Comparison of ENCODE assay signal across 16 cellular contexts in the genomic region with DNA sequence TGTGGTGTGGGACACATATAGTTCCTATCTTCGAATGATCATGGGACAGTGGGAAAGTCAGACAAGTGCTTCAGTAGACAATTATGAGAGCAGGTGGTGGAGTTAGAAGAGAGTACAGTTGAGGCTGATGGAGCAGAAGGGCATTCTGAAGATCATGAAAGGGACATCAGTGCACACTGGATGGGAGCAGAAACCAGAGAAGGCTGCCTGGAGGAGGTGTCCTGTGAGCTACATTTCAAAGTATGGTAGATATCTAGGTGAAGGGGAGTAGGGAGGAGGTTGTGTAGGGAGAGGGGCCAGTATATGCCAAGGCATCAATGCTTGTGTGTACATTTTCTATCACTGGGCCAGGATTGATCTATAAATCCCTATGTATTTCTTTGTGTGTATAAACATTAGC.
DNase-seq lines count a peak whose midpoint lies in the region; ATAC-seq, FAIRE-seq and TF ChIP-seq lines count a peak whose summit lies in the region.
"Had no signal": no experiment of that assay in that cellular context is flagged by ENCODE, and none has a peak within 500 bp of the region (broad histone marks: within the 10 kb centered on the region; RNA-seq: fewer than 3 reads in every experiment).

No MANE protein-coding gene starts in this region.

- TF ChIP-seq POLR2A in K562 (conservative IDR thresholded peaks at IDR 0.05) = no peak

- peak overlapping the region; percentile 0 for H3K27ac Mint-ChIP-seq in activated CD4-positive, alpha-beta T cell treated with anti-CD3 and anti-CD28 coated beads, Interleukin-2, amount 10 ng/mL, durations not matched to agents 24 days and 14 days

- no peak for DNase-seq in activated CD4-positive, alpha-beta T cell treated with anti-CD3 and anti-CD28 coated beads, Interleukin-2, amount 10 ng/mL, durations not matched to agents 24 days and 14 days
- DNase-seq in activated CD4-positive, alpha-beta T cell treated with anti-CD3 and anti-CD28 coated beads for 48 hours = no peak
- no peak for DNase-seq in right atrium auricular region (ENCODE audit: low spot score)
- DNase-seq in left cardiac atrium = no peak
- no peak for DNase-seq in K562 (ENCODE audit: extremely low read depth in 1 of 4, low spot score in 3 of 4)
- DNase-seq in hypothalamus (lab: John Stamatoyannopoulos, UW) = no peak
- DNase-seq in OCI-M1 (lab: John Stamatoyannopoulos, UW) = no peak
- DNase-seq: 8988T; ACHN; CD4-positive, CD25-positive, alpha-beta regulatory T cell; DMS53; GF-D8 had no signal

- no peak overlapping the region for H3K4me2 ChIP-seq in K562 (ENCODE audit: insufficient read depth, low read length)
- H3K4me2 ChIP-seq: BLaER1 treated with 17β-estradiol and CSF1 and Interleukin-3, amounts not matched to agents 10 nM and 100 nM had no signal

- no peak for TF ChIP-seq EP300 in K562 (IDR thresholded peaks at IDR 0.05; ENCODE audit: low read length)

- no peak overlapping the region for H2AFZ ChIP-seq in K562 (ENCODE audit: low read depth, low read length)

- ATAC-seq in left cardiac atrium (no peak), K562 (no peak)

- TF ChIP-seq RAD21 in K562 (CRISPR knock-in tag; conservative IDR thresholded peaks at IDR 0.05 in 1 of 2, IDR thresholded peaks at IDR 0.05 in 1 of 2) = no peak

- peaks cover 35% of the 10 kb centered on the region; the same call in 2 of the 3 replicates for H3K79me2 ChIP-seq in K562 (ENCODE audit: control insufficient read depth, insufficient read depth, low read length)

- H3K27me3 Mint-ChIP-seq in activated CD4-positive, alpha-beta T cell treated with anti-CD3 and anti-CD28 coated beads, Interleukin-2, amount 10 ng/mL, durations not matched to agents 24 days and 14 days = peaks cover 3% of the 10 kb centered on the region

- H3K9me1 ChIP-seq in K562 (ENCODE audit: control insufficient read depth, insufficient read depth, low read length) = no peaks in the 10 kb centered on the region

- peaks cover 33% of the 10 kb centered on the region for H3K4me1 Mint-ChIP-seq in activated CD4-positive, alpha-beta T cell treated with anti-CD3 and anti-CD28 coated beads, Interleukin-2, amount 10 ng/mL, durations not matched to agents 24 days and 14 days

- no peaks in the 10 kb centered on the region for H3K36me3 Mint-ChIP-seq in activated CD4-positive, alpha-beta T cell treated with anti-CD3 and anti-CD28 coated beads, Interleukin-2, amount 10 ng/mL, durations not matched to agents 24 days and 14 days (ENCODE audit: low read depth)
- H3K36me3 Mint-ChIP-seq: CD4-positive, CD25-positive, alpha-beta regulatory T cell had no signal

- H4K20me1 ChIP-seq in K562 (replicated peaks; ENCODE audit: control insufficient read depth, insufficient read depth, low read length) = no peaks in the 10 kb centered on the region
- H4K20me1 ChIP-seq: BLaER1 treated with 17β-estradiol and CSF1 and Interleukin-3, amounts not matched to agents 10 nM and 100 nM had no signal

- no TSS peak for BruUV-seq in K562 (replicated peaks; lab: Mats Ljungman, UMichigan)

- H3K27me3 ChIP-seq in right atrium auricular region (no peaks in the 10 kb centered on the region), K562 (ENCODE audit: control insufficient read depth in 2 of 2, insufficient read depth in 2 of 2, low read length in 2 of 2) (no peaks in the 10 kb centered on the region)
- H3K27me3 ChIP-seq: BLaER1 treated with 17β-estradiol and CSF1 and Interleukin-3, amounts not matched to agents 10 nM and 100 nM had no signal

- 100% methylated on average over 1 of the region's 1 CpG for WGBS in K562 (ENCODE audit: insufficient coverage, low coverage, missing lambda C conversion rate)

- peak overlapping the region; percentile 28 to 83 for H3K27ac ChIP-seq in right atrium auricular region
- H3K27ac ChIP-seq in K562 (ENCODE audit: extremely low read depth, low read depth, low read length) = no peak overlapping the region
- H3K27ac ChIP-seq: BLaER1 treated with 17β-estradiol and CSF1 and Interleukin-3, amounts not matched to agents 10 nM and 100 nM had no signal

- CTCF ChIA-PET in K562 (lab: Yijun Ruan, JAX; ENCODE audit: low intra/inter-chr PET ratio) = interaction anchor here (0.7 kb wide), 1 partner anchor 430 kb away, joined by 4 read pairs; no protein-coding TSS in a partner anchor

- H3K9me3 Mint-ChIP-seq in activated CD4-positive, alpha-beta T cell treated with anti-CD3 and anti-CD28 coated beads, Interleukin-2, amount 10 ng/mL, durations not matched to agents 24 days and 14 days = peaks cover 11% of the 10 kb centered on the region

- no peak overlapping the region for H3K4me3 Mint-ChIP-seq in activated CD4-positive, alpha-beta T cell treated with anti-CD3 and anti-CD28 coated beads, Interleukin-2, amount 10 ng/mL, durations not matched to agents 24 days and 14 days
- H3K4me3 Mint-ChIP-seq: CD4-positive, CD25-positive, alpha-beta regulatory T cell had no signal

- peaks cover 0 to 14% of the 10 kb centered on the region in 2 donors for H3K4me1 ChIP-seq in right atrium auricular region
- peaks cover 9 to 38% of the 10 kb centered on the region in 2 experiments; a peak in 4 of 5 replicates for H3K4me1 ChIP-seq in K562 (replicated peaks in 1 of 2; ENCODE audit: control insufficient read depth in 2 of 2, insufficient read depth in 2 of 2, low read length in 2 of 2)
- H3K4me1 ChIP-seq: BLaER1 treated with 17β-estradiol and CSF1 and Interleukin-3, amounts not matched to agents 10 nM and 100 nM; HAP-1 had no signal

- in situ Hi-C loops in K562 (cut with MboI) = no loop called here

- no peak overlapping the region for H3K9ac ChIP-seq in K562 (ENCODE audit: insufficient read depth in 1 of 2, low read depth in 2 of 2, low read length in 2 of 2)
- H3K9ac ChIP-seq: BLaER1 treated with 17β-estradiol and CSF1 and Interleukin-3, amounts not matched to agents 10 nM and 100 nM had no signal

- intact Hi-C loops in activated CD4-positive, alpha-beta T cell treated with anti-CD3 and anti-CD28 coated beads, Interleukin-2, amount 10 ng/mL, durations not matched to agents 24 days and 14 days (cut with micrococcal nuclease) = no loop called here
- intact Hi-C loops in left cardiac atrium (cut with DNase I) (no loop called here), K562 (cut with micrococcal nuclease) (loop anchor here (10.0 kb wide), 1 partner anchor 457 kb away; no protein-coding TSS in a partner anchor)

- TF ChIP-seq CTCF in right atrium auricular region (IDR thresholded peaks at IDR 0.05) (no peak), K562 (IDR thresholded peaks at IDR 0.05 in 2 of 3, conservative IDR thresholded peaks at IDR 0.05 in 1 of 3; ENCODE audit: insufficient read depth in 2 of 3, low read depth in 1 of 3, low read length in 3 of 3) (no peak)

- no peak overlapping the region for H3K4me3 ChIP-seq in right atrium auricular region
- H3K4me3 ChIP-seq in K562 = no peak overlapping the region
- H3K4me3 ChIP-seq: BLaER1 treated with 17β-estradiol and CSF1 and Interleukin-3, amounts not matched to agents 10 nM and 100 nM; HAP-1 had no signal

- POLR2A ChIA-PET in K562 (lab: Yijun Ruan, JAX) = interaction anchor here (0.7 kb wide), 1 partner anchor 899 kb away, joined by 3 read pairs; no protein-coding TSS in a partner anchor

- no peak for FAIRE-seq in K562 (lab: Jason Lieb, UNC)
- FAIRE-seq: GM19239, H1 had no signal

- no peaks in the 10 kb centered on the region for H3K36me3 ChIP-seq in right atrium auricular region
- H3K36me3 ChIP-seq in K562 (ENCODE audit: control insufficient read depth, insufficient read depth, low read length) = no peaks in the 10 kb centered on the region
- H3K36me3 ChIP-seq: BLaER1 treated with 17β-estradiol and CSF1 and Interleukin-3, amounts not matched to agents 10 nM and 100 nM; HAP-1 had no signal

- no peaks in the 10 kb centered on the region for H3K9me3 ChIP-seq in right atrium auricular region
- no peaks in the 10 kb centered on the region for H3K9me3 ChIP-seq in K562 (replicated peaks; ENCODE audit: control insufficient read depth, insufficient read depth, low read depth, low read length)
- H3K9me3 ChIP-seq: BLaER1 treated with 17β-estradiol and CSF1 and Interleukin-3, amounts not matched to agents 10 nM and 100 nM; HAP-1 had no signal

TF ChIP-seq in K562, 482 proteins besides CTCF, POLR2A, EP300 and RAD21 (continues in another document):
- TF ChIP-seq GMEB1 (CRISPR knock-in tag; IDR thresholded peaks at IDR 0.05) = no peak
- TF ChIP-seq STAG1 (CRISPR knock-in tag; IDR thresholded peaks at IDR 0.05; ENCODE audit: borderline replicate concordance) = no peak
- TF ChIP-seq, protein P1, sequence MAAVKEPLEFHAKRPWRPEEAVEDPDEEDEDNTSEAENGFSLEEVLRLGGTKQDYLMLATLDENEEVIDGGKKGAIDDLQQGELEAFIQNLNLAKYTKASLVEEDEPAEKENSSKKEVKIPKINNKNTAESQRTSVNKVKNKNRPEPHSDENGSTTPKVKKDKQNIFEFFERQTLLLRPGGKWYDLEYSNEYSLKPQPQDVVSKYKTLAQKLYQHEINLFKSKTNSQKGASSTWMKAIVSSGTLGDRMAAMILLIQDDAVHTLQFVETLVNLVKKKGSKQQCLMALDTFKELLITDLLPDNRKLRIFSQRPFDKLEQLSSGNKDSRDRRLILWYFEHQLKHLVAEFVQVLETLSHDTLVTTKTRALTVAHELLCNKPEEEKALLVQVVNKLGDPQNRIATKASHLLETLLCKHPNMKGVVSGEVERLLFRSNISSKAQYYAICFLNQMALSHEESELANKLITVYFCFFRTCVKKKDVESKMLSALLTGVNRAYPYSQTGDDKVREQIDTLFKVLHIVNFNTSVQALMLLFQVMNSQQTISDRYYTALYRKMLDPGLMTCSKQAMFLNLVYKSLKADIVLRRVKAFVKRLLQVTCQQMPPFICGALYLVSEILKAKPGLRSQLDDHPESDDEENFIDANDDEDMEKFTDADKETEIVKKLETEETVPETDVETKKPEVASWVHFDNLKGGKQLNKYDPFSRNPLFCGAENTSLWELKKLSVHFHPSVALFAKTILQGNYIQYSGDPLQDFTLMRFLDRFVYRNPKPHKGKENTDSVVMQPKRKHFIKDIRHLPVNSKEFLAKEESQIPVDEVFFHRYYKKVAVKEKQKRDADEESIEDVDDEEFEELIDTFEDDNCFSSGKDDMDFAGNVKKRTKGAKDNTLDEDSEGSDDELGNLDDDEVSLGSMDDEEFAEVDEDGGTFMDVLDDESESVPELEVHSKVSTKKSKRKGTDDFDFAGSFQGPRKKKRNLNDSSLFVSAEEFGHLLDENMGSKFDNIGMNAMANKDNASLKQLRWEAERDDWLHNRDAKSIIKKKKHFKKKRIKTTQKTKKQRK (IDR thresholded peaks at IDR 0.05; ENCODE audit: borderline replicate concordance, low read depth, low read length) = no peak
